Comparison of ENCODE assay signal across 20 cellular contexts in the genomic region with DNA sequence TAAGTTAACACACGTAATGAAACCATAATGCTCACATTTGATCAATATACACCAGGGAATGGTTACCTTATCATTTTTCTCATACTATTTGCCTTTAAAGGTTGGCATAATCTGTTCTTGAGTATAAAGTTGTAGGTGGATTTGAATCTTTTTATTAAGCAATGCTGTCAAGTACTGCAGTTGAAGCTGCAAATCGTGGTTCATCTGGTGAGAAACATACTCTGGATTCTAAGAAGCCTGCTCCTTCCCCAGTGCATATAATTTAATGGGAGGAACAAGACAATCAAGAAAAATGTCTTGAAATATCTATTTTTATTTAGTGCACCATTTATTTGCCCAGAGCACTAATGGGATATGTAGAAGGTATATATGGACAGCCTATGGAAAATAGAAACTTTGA.
"Had no signal": no experiment of that assay in that cellular context is flagged by ENCODE, and none has a peak within 500 bp of the region (broad histone marks: within the 10 kb centered on the region; RNA-seq: fewer than 3 reads in every experiment).

No MANE protein-coding gene starts in this region.

- DNase-seq: stimulated activated CD4-positive, alpha-beta T cell treated with anti-CD3 and anti-CD28 coated beads, Interleukin-2, amount 100 ng/mL, for 48 hours; stimulated activated CD4-positive, alpha-beta T cell treated with anti-CD3 and anti-CD28 coated beads, Interleukin-4, amount 100 ng/mL, for 1 hour; stimulated activated CD4-positive, alpha-beta T cell treated with anti-CD3 and anti-CD28 coated beads, Interleukin-4, amount 100 ng/mL, for 24 hours; stimulated activated CD4-positive, alpha-beta T cell treated with anti-CD3 and anti-CD28 coated beads, Interleukin-4, amount 100 ng/mL, for 4 hours; stimulated activated CD8-positive, alpha-beta memory T cell treated with anti-CD3 and anti-CD28 coated beads, Interleukin-4, amount 100 ng/mL, for 48 hours; stimulated activated naive B cell treated with anti-CD40 and anti-IgM and Interleukin-4, amounts not matched to agents 10 μg/mL and 1 μg/mL and 100 μg/mL, for 72 hours; stimulated activated naive CD4-positive, alpha-beta T cell; stimulated activated naive CD4-positive, alpha-beta T cell treated with Interleukin-2 at 50 U/mL for 16 hours; stimulated activated naive CD8-positive, alpha-beta T cell treated with anti-CD3 and anti-CD28 coated beads, Interleukin-15, amount 100 ng/mL, for 72 hours; stimulated activated naive CD8-positive, alpha-beta T cell treated with anti-CD3 and anti-CD28 coated beads, Interleukin-15, Interleukin-2, amounts not matched to agents 100 U/mL and 50 U/mL, for 24 hours; stomach; substantia nigra; testis; thyroid gland; tibial artery; transverse colon; trophoblast cell; upper lobe of left lung; upper lobe of right lung; uterus had no signal
